ENCODE assay signal across 8 cellular contexts in the genomic region with DNA sequence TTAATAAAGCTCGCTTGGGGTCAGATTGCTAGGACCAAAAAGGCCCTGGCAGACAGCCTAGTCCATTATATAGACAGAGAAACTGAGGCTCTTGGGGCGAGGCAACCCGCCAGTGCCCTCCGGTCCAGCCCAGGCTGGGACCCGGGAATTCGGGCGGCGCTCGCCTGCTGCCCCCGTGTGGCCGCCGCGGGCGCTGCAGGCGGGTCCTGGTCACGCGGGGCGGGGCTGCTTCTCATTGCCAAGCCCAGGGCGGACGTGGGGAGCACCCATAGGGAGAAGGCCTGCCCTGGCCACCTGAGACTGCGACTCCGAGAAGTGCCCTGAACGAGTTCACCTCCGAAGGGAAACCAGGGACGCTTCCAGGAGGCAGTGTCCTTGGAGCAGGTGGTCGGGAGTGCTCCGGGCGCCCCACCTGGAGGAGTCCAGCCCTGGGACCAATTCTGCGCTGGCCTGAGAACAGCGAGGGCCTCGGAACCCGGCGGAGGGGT. TPM values are rescaled to one million over a fixed set of nuclear protein-coding genes. Genes with fewer than 3 reads are reported as not detected.
DNase-seq lines count a peak whose midpoint lies in the region; ATAC-seq and TF ChIP-seq lines count a peak whose summit lies in the region.

No MANE protein-coding gene starts in this region.

- no peak overlapping the region for H3K27ac ChIP-seq in MM.1S (ENCODE audit: low read length)
- no peak overlapping the region for H3K27ac ChIP-seq in lung (ENCODE audit: low read depth in 1 of 2, low read length in 1 of 2)

- no peaks in the 10 kb centered on the region for H4K20me1 ChIP-seq in MM.1S (ENCODE audit: insufficient read depth, low read length)

- H3K27me3 Mint-ChIP-seq in activated CD4-positive, alpha-beta T cell treated with anti-CD3 and anti-CD28 coated beads, Interleukin-2, amount 10 ng/mL, durations not matched to agents 24 days and 14 days = no peaks in the 10 kb centered on the region

- intact Hi-C loops in activated CD4-positive, alpha-beta T cell treated with anti-CD3 and anti-CD28 coated beads, Interleukin-2, amount 10 ng/mL, durations not matched to agents 24 days and 14 days (cut with micrococcal nuclease) = loop anchor here (5.0 to 10.0 kb wide), 2 partner anchors 78 to 301 kb away; partner anchors contain the start of gene TMEM184B

- H3K4me2 ChIP-seq in MM.1S (ENCODE audit: low read depth, low read length) = no peak overlapping the region

- H3K79me2 ChIP-seq in MM.1S (ENCODE audit: low read length) = peaks cover 3% of the 10 kb centered on the region; the same call in 1 of the 2 replicates

- H3K36me3 ChIP-seq in MM.1S (replicated peaks; ENCODE audit: insufficient read depth, low read length) (peaks cover 3% of the 10 kb centered on the region; the same call in 1 of the 2 replicates), lung (ENCODE audit: control insufficient read depth in 2 of 2, insufficient read depth in 2 of 2, low read length in 2 of 2) (no peaks in the 10 kb centered on the region)

- H3F3A ChIP-seq in MM.1S (ENCODE audit: insufficient read depth, low read length) = peaks cover 38% of the 10 kb centered on the region

- H3K9me3 ChIP-seq in MM.1S (replicated peaks; ENCODE audit: insufficient read depth, low read length) (no peaks in the 10 kb centered on the region), lung (ENCODE audit: control insufficient read depth in 2 of 2, insufficient read depth in 1 of 2, low read length in 1 of 2) (no peaks in the 10 kb centered on the region)

- TF ChIP-seq CTCF in MM.1S (IDR thresholded peaks at IDR 0.05; ENCODE audit: low read length) = peak; percentile 92
- TF ChIP-seq CTCF in choroid plexus epithelial cell (conservative IDR thresholded peaks at IDR 0.05; ENCODE audit: low read depth, low read length) = peak; percentile 62
- TF ChIP-seq CTCF in lung (IDR thresholded peaks at IDR 0.05; ENCODE audit: control extremely low read depth, extremely low read depth) = peak; percentile 94

- ATAC-seq in lung (ENCODE audit: insufficient read depth, low FRiP score) = peak; percentile 83

- DNase-seq in NCI-H2081 (lab: John Stamatoyannopoulos, UW) (peak; percentile 11 to 15), NCI-H2081 treated with DMSO at 0.1 percent for 48 hours (lab: John Stamatoyannopoulos, UW) (no peak), MM.1S (peak; percentile 30), choroid plexus epithelial cell (ENCODE audit: low read depth) (peak; percentile 46), lung (ENCODE audit: low spot score) (peak; percentile 66), NCI-H1048 (lab: John Stamatoyannopoulos, UW) (no peak)
- DNase-seq in activated CD4-positive, alpha-beta T cell treated with anti-CD3 and anti-CD28 coated beads, Interleukin-2, amount 10 ng/mL, durations not matched to agents 24 days and 14 days = peak; percentile 93
- peak; percentile 51 for DNase-seq in stimulated activated CD8-positive, alpha-beta memory T cell treated with anti-CD3 and anti-CD28 coated beads, Interleukin-12 subunit alpha, Interleukin-12 subunit beta, amount 100 ng/mL, for 4 hours (ENCODE audit: low read depth)

- H3K9me2 ChIP-seq in MM.1S (replicated peaks; ENCODE audit: insufficient read depth, low read length) = no peaks in the 10 kb centered on the region

- H3K9me3 Mint-ChIP-seq in activated CD4-positive, alpha-beta T cell treated with anti-CD3 and anti-CD28 coated beads, Interleukin-2, amount 10 ng/mL, durations not matched to agents 24 days and 14 days = no peaks in the 10 kb centered on the region

- WGBS in lung, 2 donors = 23 to 31% methylated on average over 33 of the region's 33 CpGs

- H3K4me1 Mint-ChIP-seq in activated CD4-positive, alpha-beta T cell treated with anti-CD3 and anti-CD28 coated beads, Interleukin-2, amount 10 ng/mL, durations not matched to agents 24 days and 14 days = no peaks in the 10 kb centered on the region

- no peak overlapping the region for H3K27ac Mint-ChIP-seq in activated CD4-positive, alpha-beta T cell treated with anti-CD3 and anti-CD28 coated beads, Interleukin-2, amount 10 ng/mL, durations not matched to agents 24 days and 14 days

- no peak overlapping the region for H2AFZ ChIP-seq in MM.1S (ENCODE audit: low read length)

- H3K9ac ChIP-seq in MM.1S (ENCODE audit: low read length) = no peak overlapping the region

- H3K4me3 ChIP-seq in MM.1S (ENCODE audit: low read length) = no peak overlapping the region
- H3K4me3 ChIP-seq in choroid plexus epithelial cell (ENCODE audit: low read depth, low read length) = no peak overlapping the region
- no peak overlapping the region for H3K4me3 ChIP-seq in lung

- H3K4me3 Mint-ChIP-seq in activated CD4-positive, alpha-beta T cell treated with anti-CD3 and anti-CD28 coated beads, Interleukin-2, amount 10 ng/mL, durations not matched to agents 24 days and 14 days = no peak overlapping the region

- no peaks in the 10 kb centered on the region for H3K36me3 Mint-ChIP-seq in activated CD4-positive, alpha-beta T cell treated with anti-CD3 and anti-CD28 coated beads, Interleukin-2, amount 10 ng/mL, durations not matched to agents 24 days and 14 days (ENCODE audit: low read depth)

- H3K27me3 ChIP-seq in MM.1S (replicated peaks; ENCODE audit: insufficient read depth, low read length) (no peaks in the 10 kb centered on the region), lung (ENCODE audit: control insufficient read depth, insufficient read depth) (no peaks in the 10 kb centered on the region)

- H3K4me1 ChIP-seq in MM.1S (ENCODE audit: low read length) = no peaks in the 10 kb centered on the region
- no peaks in the 10 kb centered on the region for H3K4me1 ChIP-seq in lung (ENCODE audit: control insufficient read depth in 2 of 2, insufficient read depth in 2 of 2, low read length in 2 of 2)

RNA-seq across cellular contexts. Expression of gene CSNK1E, which starts 36.0 kb away (rescaled TPM):
- total RNA-seq in activated CD4-positive, alpha-beta T cell treated with anti-CD3 and anti-CD28 coated beads, Interleukin-2, amount 10 ng/mL, durations not matched to agents 24 days and 14 days = 157 and 159 TPM in 2 replicates
- 100 to 1,000 TPM; 118 to 121 TPM for total RNA-seq in lung
- polyA plus RNA-seq in lung = 100 to 1,000 TPM in 1 of 2 donors, 10 to 100 TPM in 1; 87.2 to 106 TPM

Comparison
In these comparisons a context has a peak if more than half of its experiments do, and no peak if none do; other contexts are left out.
1. DNase-seq: peak in NCI-H2081 (2 of 2), MM.1S (single experiment), activated CD4-positive, alpha-beta T cell treated with anti-CD3 and anti-CD28 coated beads, Interleukin-2, amount 10 ng/mL, durations not matched to agents 24 days and 14 days (single experiment), choroid plexus epithelial cell (single experiment), lung (single experiment) and stimulated activated CD8-positive, alpha-beta memory T cell treated with anti-CD3 and anti-CD28 coated beads, Interleukin-12 subunit alpha, Interleukin-12 subunit beta, amount 100 ng/mL, for 4 hours (single experiment); none in NCI-H2081 treated with DMSO at 0.1 percent for 48 hours (single experiment) and NCI-H1048 (single experiment).
2. Peak in every context shown above with its lines, with median percentiles within 50 percentile points of each other: CTCF ChIP-seq.